1 cellular context compared by ENCODE assay signal in genomic region chr20:31547017-31547675, GRCh38.
TF ChIP-seq lines count a peak whose summit lies in the region.

No MANE protein-coding gene starts in this region.

TF ChIP-seq in K562, 482 proteins besides CTCF, POLR2A, EP300 and RAD21 (continued from another document and continues in another):
- TF ChIP-seq CCNT2 (IDR thresholded peaks at IDR 0.05; ENCODE audit: borderline replicate concordance, extremely low read depth, insufficient read length, low read depth, low read length) (no peak), ZNF3 (CRISPR knock-in tag; IDR thresholded peaks at IDR 0.05) (no peak), MCM7 (IDR thresholded peaks at IDR 0.05) (no peak), WHSC1 (IDR thresholded peaks at IDR 0.05; ENCODE audit: low read length) (no peak), PHTF2 (CRISPR knock-in tag; IDR thresholded peaks at IDR 0.05) (no peak), POLR2AphosphoS2 (IDR thresholded peaks at IDR 0.05; ENCODE audit: low read length) (0 out of 2 replicates have a peak, but pooled peaks have one; percentile 57), ZNF644 (tag; IDR thresholded peaks at IDR 0.05; ENCODE audit: low read depth) (no peak), ZNF217 (CRISPR knock-in tag; IDR thresholded peaks at IDR 0.05) (no peak), XRCC5 (IDR thresholded peaks at IDR 0.05; ENCODE audit: low read depth, low read length) (no peak), ZNF830 (CRISPR knock-in tag; IDR thresholded peaks at IDR 0.05) (no peak), ZNF79 (CRISPR knock-in tag; IDR thresholded peaks at IDR 0.05; ENCODE audit: low read depth) (no peak), TAF7 (tag; IDR thresholded peaks at IDR 0.05) (no peak), PHF8 (IDR thresholded peaks at IDR 0.05; ENCODE audit: borderline replicate concordance, low read length) (peak; percentile 48; the same call in 1 of the 2 replicates), MED1 (CRISPR knock-in tag; IDR thresholded peaks at IDR 0.05; ENCODE audit: borderline replicate concordance) (no peak), ASH1L (IDR thresholded peaks at IDR 0.05; ENCODE audit: borderline replicate concordance, low read depth, partially characterized antibody) (no peak), ZNF583 (CRISPR knock-in tag; IDR thresholded peaks at IDR 0.05) (no peak), KAT8 (IDR thresholded peaks at IDR 0.05; ENCODE audit: low read depth) (peak; percentile 66; the same call in 1 of the 2 replicates), ZBTB26 (CRISPR knock-in tag; IDR thresholded peaks at IDR 0.05) (no peak), GABPB1 (CRISPR knock-in tag; IDR thresholded peaks at IDR 0.05) (peak; percentile 91), HINFP (tag; conservative IDR thresholded peaks at IDR 0.05; ENCODE audit: low read depth) (no peak), ID3 (CRISPR knock-in tag; IDR thresholded peaks at IDR 0.05) (no peak), ID3 (tag; IDR thresholded peaks at IDR 0.05) (peak; percentile 61; the same call in 1 of the 2 replicates), CREB3 (tag; conservative IDR thresholded peaks at IDR 0.05; ENCODE audit: low read depth) (peak; percentile 58; the same call in 1 of the 2 replicates), PPARD (CRISPR knock-in tag; IDR thresholded peaks at IDR 0.05) (no peak), SMARCA4 (IDR thresholded peaks at IDR 0.05) (no peak), HOXB6 (CRISPR knock-in tag; IDR thresholded peaks at IDR 0.05; ENCODE audit: borderline replicate concordance) (no peak), ATF7 (IDR thresholded peaks at IDR 0.05) (peak; percentile 78), DACH1 (IDR thresholded peaks at IDR 0.05; ENCODE audit: partially characterized antibody) (no peak), FIP1L1 (IDR thresholded peaks at IDR 0.05; ENCODE audit: low read depth, low read length, poor library complexity, severe bottlenecking) (no peak), ZNF586 (CRISPR knock-in tag; conservative IDR thresholded peaks at IDR 0.05) (no peak), ATF1 (CRISPR knock-in tag; IDR thresholded peaks at IDR 0.05) (no peak), ATF1 (tag; IDR thresholded peaks at IDR 0.05) (peak; percentile 96), STAT6 (CRISPR knock-in tag; IDR thresholded peaks at IDR 0.05) (no peak), ESRRA (IDR thresholded peaks at IDR 0.05; ENCODE audit: borderline replicate concordance, low read depth) (no peak), TAF1 (IDR thresholded peaks at IDR 0.05; ENCODE audit: control insufficient read depth, extremely low read depth, insufficient read depth, low read length, severe bottlenecking) (peak; percentile 58), NR1H2 (CRISPR knock-in tag; IDR thresholded peaks at IDR 0.05) (no peak), ZBTB40 (IDR thresholded peaks at IDR 0.05) (peak; percentile 94), ZBTB40 (CRISPR knock-in tag; IDR thresholded peaks at IDR 0.05) (no peak), ZEB2 (IDR thresholded peaks at IDR 0.05) (no peak), TRIM24 (IDR thresholded peaks at IDR 0.05) (no peak), JUN (IDR thresholded peaks at IDR 0.05; ENCODE audit: borderline replicate concordance, low read depth, low read length) (peak; percentile 73; the same call in 1 of the 2 replicates), JUN (CRISPR knock-in tag; IDR thresholded peaks at IDR 0.05; ENCODE audit: borderline replicate concordance) (no peak), ZNF282 (CRISPR knock-in tag; IDR thresholded peaks at IDR 0.05) (no peak), HIVEP1 (CRISPR knock-in tag; IDR thresholded peaks at IDR 0.05) (no peak), HLTF (IDR thresholded peaks at IDR 0.05) (no peak)
- TF ChIP-seq, protein P1, sequence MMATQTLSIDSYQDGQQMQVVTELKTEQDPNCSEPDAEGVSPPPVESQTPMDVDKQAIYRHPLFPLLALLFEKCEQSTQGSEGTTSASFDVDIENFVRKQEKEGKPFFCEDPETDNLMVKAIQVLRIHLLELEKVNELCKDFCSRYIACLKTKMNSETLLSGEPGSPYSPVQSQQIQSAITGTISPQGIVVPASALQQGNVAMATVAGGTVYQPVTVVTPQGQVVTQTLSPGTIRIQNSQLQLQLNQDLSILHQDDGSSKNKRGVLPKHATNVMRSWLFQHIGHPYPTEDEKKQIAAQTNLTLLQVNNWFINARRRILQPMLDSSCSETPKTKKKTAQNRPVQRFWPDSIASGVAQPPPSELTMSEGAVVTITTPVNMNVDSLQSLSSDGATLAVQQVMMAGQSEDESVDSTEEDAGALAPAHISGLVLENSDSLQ (IDR thresholded peaks at IDR 0.05) = peak; percentile 41; the same call in 1 of the 2 replicates
- TF ChIP-seq, protein P2, sequence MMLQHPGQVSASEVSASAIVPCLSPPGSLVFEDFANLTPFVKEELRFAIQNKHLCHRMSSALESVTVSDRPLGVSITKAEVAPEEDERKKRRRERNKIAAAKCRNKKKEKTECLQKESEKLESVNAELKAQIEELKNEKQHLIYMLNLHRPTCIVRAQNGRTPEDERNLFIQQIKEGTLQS (IDR thresholded peaks at IDR 0.05) = peak; percentile 47; the same call in 1 of the 2 replicates
- TF ChIP-seq, protein P2 (CRISPR knock-in tag; conservative IDR thresholded peaks at IDR 0.05) = no peak
- TF ChIP-seq, protein P3, sequence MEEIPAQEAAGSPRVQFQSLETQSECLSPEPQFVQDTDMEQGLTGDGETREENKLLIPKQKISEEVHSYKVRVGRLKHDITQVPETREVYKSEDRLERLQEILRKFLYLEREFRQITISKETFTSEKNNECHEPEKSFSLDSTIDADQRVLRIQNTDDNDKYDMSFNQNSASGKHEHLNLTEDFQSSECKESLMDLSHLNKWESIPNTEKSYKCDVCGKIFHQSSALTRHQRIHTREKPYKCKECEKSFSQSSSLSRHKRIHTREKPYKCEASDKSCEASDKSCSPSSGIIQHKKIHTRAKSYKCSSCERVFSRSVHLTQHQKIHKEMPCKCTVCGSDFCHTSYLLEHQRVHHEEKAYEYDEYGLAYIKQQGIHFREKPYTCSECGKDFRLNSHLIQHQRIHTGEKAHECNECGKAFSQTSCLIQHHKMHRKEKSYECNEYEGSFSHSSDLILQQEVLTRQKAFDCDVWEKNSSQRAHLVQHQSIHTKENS (CRISPR knock-in tag; IDR thresholded peaks at IDR 0.05) = no peak
